13 cellular contexts compared by ENCODE assay signal in genomic region chr11:72326151-72326842, GRCh38.
DNase-seq lines count a peak whose midpoint lies in the region; ATAC-seq and FAIRE-seq lines count a peak whose summit lies in the region.
"Had no signal": no experiment of that assay in that cellular context is flagged by ENCODE, and none has a peak within 500 bp of the region (broad histone marks: within the 10 kb centered on the region; RNA-seq: fewer than 3 reads in every experiment).

No MANE protein-coding gene starts in this region.

- peak; percentile 27 for DNase-seq in ACHN
- DNase-seq in HT1080 (ENCODE audit: low read depth), result peak; percentile 74
- DNase-seq in kidney tubule cell (ENCODE audit: low spot score), result peak; percentile 81
- no peak for DNase-seq in GM19239 (ENCODE audit: insufficient read length, low spot score)
- DNase-seq in NOMO-1 (lab: John Stamatoyannopoulos, UW; ENCODE audit: unreplicated experiment in 2 of 2), result no peak
- no peak for DNase-seq in H4 (ENCODE audit: low spot score)
- DNase-seq: mucosa of descending colon, upper lobe of left lung had no signal

- ATAC-seq in GM21390 (IDR thresholded peaks at IDR 0.05; ENCODE audit: unreplicated experiment), result no peak
- ATAC-seq: gastroesophageal sphincter, HepG2, mucosa of descending colon had no signal

- H3K9me3 Mint-ChIP-seq in activated naive CD4-positive, alpha-beta T cell treated with anti-CD3 and anti-CD28 coated beads, Interleukin-2, amount 50 U/mL, for 24 hours, result no peaks in the 10 kb centered on the region

- H3K27ac Mint-ChIP-seq in activated naive CD4-positive, alpha-beta T cell treated with anti-CD3 and anti-CD28 coated beads, Interleukin-2, amount 50 U/mL, for 24 hours, result peak overlapping the region; percentile 88

- H3K4me3 Mint-ChIP-seq in activated naive CD4-positive, alpha-beta T cell treated with anti-CD3 and anti-CD28 coated beads, Interleukin-2, amount 50 U/mL, for 24 hours, result no peak overlapping the region

- peaks cover 4% of the 10 kb centered on the region for H3K36me3 Mint-ChIP-seq in activated naive CD4-positive, alpha-beta T cell treated with anti-CD3 and anti-CD28 coated beads, Interleukin-2, amount 50 U/mL, for 24 hours

- in situ Hi-C loops in ACHN (cut with HindIII; ENCODE audit: low pct_ligation_motif_present, low pct_unique_long_range_greater_than_20kb, low sequenced_read_pairs), result no loop called here

- FAIRE-seq in GM19239 (lab: Jason Lieb, UNC), result no peak
- FAIRE-seq: D721Med, HepG2 had no signal

- no peaks in the 10 kb centered on the region for H3K27me3 Mint-ChIP-seq in activated naive CD4-positive, alpha-beta T cell treated with anti-CD3 and anti-CD28 coated beads, Interleukin-2, amount 50 U/mL, for 24 hours

- H3K4me1 Mint-ChIP-seq in activated naive CD4-positive, alpha-beta T cell treated with anti-CD3 and anti-CD28 coated beads, Interleukin-2, amount 50 U/mL, for 24 hours, result peaks cover 8% of the 10 kb centered on the region

Comparison
In these comparisons a context has a peak if more than half of its experiments do, and no peak if none do; other contexts are left out.
1. DNase-seq: peak in ACHN (single experiment), HT1080 (single experiment) and kidney tubule cell (single experiment); none in GM19239 (single experiment), NOMO-1 (0 of 2) and H4 (single experiment).